ENCODE assay signal across 1 cellular context in the genomic region with DNA sequence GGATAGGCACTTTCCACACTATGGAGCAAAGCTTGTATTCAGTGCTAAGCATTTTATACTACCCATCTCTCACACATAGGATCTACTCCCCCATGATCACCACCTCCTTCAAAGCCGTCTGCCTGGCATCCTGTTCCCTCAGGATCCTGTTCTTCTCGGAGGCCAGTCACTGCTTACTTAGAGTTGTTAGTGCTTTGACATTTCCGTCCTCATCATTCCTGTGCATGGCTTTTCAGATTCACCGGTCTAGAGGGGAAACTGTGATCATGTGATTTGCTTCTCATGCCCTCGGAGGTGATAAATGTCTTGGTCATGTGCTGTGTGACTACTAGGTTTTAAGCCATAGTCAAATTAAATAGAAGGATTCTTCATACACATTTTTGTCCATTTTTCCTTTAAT.
TF ChIP-seq lines count a peak whose summit lies in the region.

No MANE protein-coding gene starts in this region.

TF ChIP-seq in K562, 482 proteins besides CTCF, POLR2A, EP300 and RAD21:
- no peak for TF ChIP-seq ZNF124 (CRISPR knock-in tag; IDR thresholded peaks at IDR 0.05)
- TF ChIP-seq LEF1 (IDR thresholded peaks at IDR 0.05) = no peak
- TF ChIP-seq, protein P1, sequence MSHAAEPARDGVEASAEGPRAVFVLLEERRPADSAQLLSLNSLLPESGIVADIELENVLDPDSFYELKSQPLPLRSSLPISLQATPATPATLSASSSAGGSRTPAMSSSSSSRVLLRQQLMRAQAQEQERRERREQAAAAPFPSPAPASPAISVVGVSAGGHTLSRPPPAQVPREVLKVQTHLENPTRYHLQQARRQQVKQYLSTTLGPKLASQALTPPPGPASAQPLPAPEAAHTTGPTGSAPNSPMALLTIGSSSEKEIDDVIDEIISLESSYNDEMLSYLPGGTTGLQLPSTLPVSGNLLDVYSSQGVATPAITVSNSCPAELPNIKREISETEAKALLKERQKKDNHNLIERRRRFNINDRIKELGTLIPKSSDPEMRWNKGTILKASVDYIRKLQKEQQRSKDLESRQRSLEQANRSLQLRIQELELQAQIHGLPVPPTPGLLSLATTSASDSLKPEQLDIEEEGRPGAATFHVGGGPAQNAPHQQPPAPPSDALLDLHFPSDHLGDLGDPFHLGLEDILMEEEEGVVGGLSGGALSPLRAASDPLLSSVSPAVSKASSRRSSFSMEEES (CRISPR knock-in tag; IDR thresholded peaks at IDR 0.05) = peak; percentile 71
- no peak for TF ChIP-seq OTX1 (CRISPR knock-in tag; IDR thresholded peaks at IDR 0.05)
- TF ChIP-seq, protein P2, sequence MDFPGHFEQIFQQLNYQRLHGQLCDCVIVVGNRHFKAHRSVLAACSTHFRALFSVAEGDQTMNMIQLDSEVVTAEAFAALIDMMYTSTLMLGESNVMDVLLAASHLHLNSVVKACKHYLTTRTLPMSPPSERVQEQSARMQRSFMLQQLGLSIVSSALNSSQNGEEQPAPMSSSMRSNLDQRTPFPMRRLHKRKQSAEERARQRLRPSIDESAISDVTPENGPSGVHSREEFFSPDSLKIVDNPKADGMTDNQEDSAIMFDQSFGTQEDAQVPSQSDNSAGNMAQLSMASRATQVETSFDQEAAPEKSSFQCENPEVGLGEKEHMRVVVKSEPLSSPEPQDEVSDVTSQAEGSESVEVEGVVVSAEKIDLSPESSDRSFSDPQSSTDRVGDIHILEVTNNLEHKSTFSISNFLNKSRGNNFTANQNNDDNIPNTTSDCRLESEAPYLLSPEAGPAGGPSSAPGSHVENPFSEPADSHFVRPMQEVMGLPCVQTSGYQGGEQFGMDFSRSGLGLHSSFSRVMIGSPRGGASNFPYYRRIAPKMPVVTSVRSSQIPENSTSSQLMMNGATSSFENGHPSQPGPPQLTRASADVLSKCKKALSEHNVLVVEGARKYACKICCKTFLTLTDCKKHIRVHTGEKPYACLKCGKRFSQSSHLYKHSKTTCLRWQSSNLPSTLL (IDR thresholded peaks at IDR 0.05) = no peak
TF ChIP-seq in K562: peak in this region for 1.
